In genomic region chr9:101449071-101449721, GRCh38 we compare ENCODE assay signal across 8 cellular contexts. TPM values are rescaled to one million over a fixed set of nuclear protein-coding genes. Genes with fewer than 3 reads are reported as not detected.
DNase-seq lines count a peak whose midpoint lies in the region; ATAC-seq and TF ChIP-seq lines count a peak whose summit lies in the region.

No MANE protein-coding gene starts in this region.

- peaks cover 18% of the 10 kb centered on the region for H3K27me3 Mint-ChIP-seq in IgD-negative memory B cell
- H3K27me3 Mint-ChIP-seq in natural killer cell (ENCODE audit: low read depth in 2 of 2): peaks cover 34 to 70% of the 10 kb centered on the region in 2 donors

- peaks cover 3 to 8% (median 4%) of the 10 kb centered on the region in 3 donors for H3K9me3 Mint-ChIP-seq in IgD-negative memory B cell
- H3K9me3 Mint-ChIP-seq in natural killer cell: no peaks in the 10 kb centered on the region

- no peak overlapping the region for H3K9ac ChIP-seq in stomach smooth muscle (ENCODE audit: low read length in 2 of 2)

- H3K36me3 ChIP-seq in DOHH2 (ENCODE audit: control insufficient read depth, low read length): no peaks in the 10 kb centered on the region
- H3K36me3 ChIP-seq in Panc1 (ENCODE audit: control insufficient read depth, insufficient read depth, low read length): no peaks in the 10 kb centered on the region
- no peaks in the 10 kb centered on the region for H3K36me3 ChIP-seq in stomach smooth muscle (ENCODE audit: control insufficient read depth in 2 of 2, insufficient read depth in 2 of 2, low read length in 2 of 2)

- H3K9me3 ChIP-seq in DOHH2 (ENCODE audit: control insufficient read depth, insufficient read depth, low read length) (peaks cover 8% of the 10 kb centered on the region), Panc1 (ENCODE audit: control insufficient read depth, insufficient read depth, low read depth, low read length) (no peaks in the 10 kb centered on the region), stomach smooth muscle (ENCODE audit: control insufficient read depth in 2 of 2, low read length in 2 of 2) (no peaks in the 10 kb centered on the region)

- intact Hi-C loops in Panc1 (cut with micrococcal nuclease; ENCODE audit: unreplicated experiment): loop anchor here (2.0 kb wide), 1 partner anchor 82 kb away; no protein-coding TSS in a partner anchor
- intact Hi-C loops in natural killer cell (cut with micrococcal nuclease): no loop called here

- no peak overlapping the region for H3K27ac ChIP-seq in DOHH2 (ENCODE audit: low read depth, low read length)
- H3K27ac ChIP-seq in Panc1 (ENCODE audit: low read length): no peak overlapping the region
- no peak overlapping the region for H3K27ac ChIP-seq in stomach smooth muscle (ENCODE audit: low read length)

- H3K4me1 ChIP-seq in DOHH2 (ENCODE audit: control insufficient read depth, low read length): peaks cover 12% of the 10 kb centered on the region
- no peaks in the 10 kb centered on the region for H3K4me1 ChIP-seq in Panc1 (ENCODE audit: control insufficient read depth, insufficient read depth, low read length)
- H3K4me1 ChIP-seq in stomach smooth muscle (ENCODE audit: control insufficient read depth, insufficient read depth, low read length): peaks cover 3% of the 10 kb centered on the region

- POLR2A ChIA-PET in Panc1 (lab: Charles Lee): no interaction called here

- H3K4me1 Mint-ChIP-seq in IgD-negative memory B cell (peaks cover 0 to 10% (median 2%) of the 10 kb centered on the region in 3 donors), natural killer cell (peaks cover 8% of the 10 kb centered on the region in 2 donors)

- H3K36me3 Mint-ChIP-seq in IgD-negative memory B cell (no peaks in the 10 kb centered on the region), natural killer cell (no peaks in the 10 kb centered on the region)

- H3K4me3 ChIP-seq in DOHH2 (ENCODE audit: low read length) (peak overlapping the region; percentile 74), Panc1 (ENCODE audit: low read depth in 2 of 2, low read length in 2 of 2) (peak overlapping the region; percentile 52 to 56), stomach smooth muscle (ENCODE audit: low read length in 2 of 2) (peak overlapping the region; percentile 70 to 76)

- H3K4me3 Mint-ChIP-seq in IgD-negative memory B cell: peak overlapping the region; percentile 61 to 93 (median 86)
- peak overlapping the region; percentile 76 for H3K4me3 Mint-ChIP-seq in natural killer cell

- peak; percentile 74 for TF ChIP-seq CTCF in DOHH2 (IDR thresholded peaks at IDR 0.05; ENCODE audit: low read depth, low read length, poor library complexity, severe bottlenecking)
- peak; percentile 93 for TF ChIP-seq CTCF in Panc1 (IDR thresholded peaks at IDR 0.05)
- peak; percentile 32 for TF ChIP-seq CTCF in natural killer cell (IDR thresholded peaks at IDR 0.05)

- CTCF ChIA-PET in Panc1 (lab: Charles Lee): interaction anchor here (0.6 to 1.6 kb wide), 7 partner anchors 10 to 84 kb away, joined by 3 to 10 read pairs (median 4); partner anchors contain the start of gene RNF20

- H3K79me2 ChIP-seq in DOHH2 (ENCODE audit: control insufficient read depth, low read length): no peaks in the 10 kb centered on the region

- H3K27me3 ChIP-seq in DOHH2 (ENCODE audit: control insufficient read depth, low read length): peaks cover 7% of the 10 kb centered on the region; the same call in 1 of the 2 replicates
- peaks cover 2% of the 10 kb centered on the region; the same call in 1 of the 2 replicates for H3K27me3 ChIP-seq in Panc1 (ENCODE audit: control insufficient read depth, insufficient read depth, low read length)
- H3K27me3 ChIP-seq in stomach smooth muscle (ENCODE audit: control insufficient read depth in 1 of 2, insufficient read depth in 2 of 2, low read length in 2 of 2): peaks cover 3 to 4% of the 10 kb centered on the region in 2 donors

- H4K20me1 ChIP-seq in DOHH2 (ENCODE audit: control insufficient read depth, insufficient read depth, low read depth, low read length): no peaks in the 10 kb centered on the region

- DNase-seq in Panc1 (ENCODE audit: low read depth, low spot score): peak; percentile 51
- peak; percentile 13 for DNase-seq in activated gamma-delta T cell (lab: John Stamatoyannopoulos, UW)
- peak; percentile 23 for DNase-seq in fibroblast of the conjunctiva (ENCODE audit: low read depth)
- peak; percentile 19 for DNase-seq in natural killer cell

- ATAC-seq in GM21723 (IDR thresholded peaks at IDR 0.05; ENCODE audit: unreplicated experiment): peak; percentile 97
- peak; percentile 100 for ATAC-seq in Panc1
- ATAC-seq in natural killer cell: peak; percentile 67 to 88 (median 78)

- H3K4me2 ChIP-seq in DOHH2 (ENCODE audit: low read length): peak overlapping the region; percentile 66

- 0 out of 2 replicates have a peak, but pooled peaks cover 4% of the 10 kb centered on the region for H3F3A ChIP-seq in DOHH2 (ENCODE audit: control insufficient read depth, insufficient read depth)

- H3K9me2 ChIP-seq in DOHH2 (replicated peaks; ENCODE audit: control insufficient read depth, low read length): no peaks in the 10 kb centered on the region

- in situ Hi-C loops in Panc1 (cut with HindIII; ENCODE audit: low pct_unique_long_range_greater_than_20kb, low sequenced_read_pairs): no loop called here

- BruUV-seq in Panc1 (replicated peaks; lab: Mats Ljungman, UMichigan): no TSS peak

- H3K27ac Mint-ChIP-seq in IgD-negative memory B cell (no peak overlapping the region), natural killer cell (no peak overlapping the region)

RNA-seq across cellular contexts. Expression of gene ALDOB, which starts 13.6 kb away (rescaled TPM):
- 0.31 TPM for polyA plus RNA-seq in IgD-negative memory B cell
- total RNA-seq in Panc1 (2021; ENCODE audit: unreplicated experiment): 0.67 TPM
- polyA plus RNA-seq in Panc1 (2012; ENCODE audit: insufficient read length): not detected
- total RNA-seq in natural killer cell: not detected

RNA-seq across cellular contexts. Expression of gene ZNF189, which starts 50.5 kb away (rescaled TPM):
- 3.8 TPM for polyA plus RNA-seq in IgD-negative memory B cell
- total RNA-seq in Panc1 (2021; ENCODE audit: unreplicated experiment) (7.0 TPM), natural killer cell (10 to 100 TPM in 1 of 3 donors, 1 to 10 TPM in 2; 6.7 to 11.3 (median 8.7) TPM)
- 4.4 TPM for polyA plus RNA-seq in Panc1 (2012; ENCODE audit: insufficient read length)

RNA-seq across cellular contexts. Expression of gene MRPL50, which starts 50.8 kb away (rescaled TPM):
- polyA plus RNA-seq in IgD-negative memory B cell: 14.4 TPM
- total RNA-seq in Panc1 (2021; ENCODE audit: unreplicated experiment) (7.2 TPM), natural killer cell (1 to 10 TPM; 4.4 to 5.9 (median 5.1) TPM)
- 3.8 TPM for polyA plus RNA-seq in Panc1 (2012; ENCODE audit: insufficient read length)

Comparison
In these comparisons a context has a peak if more than half of its experiments do, and no peak if none do; other contexts are left out.
1. CTCF ChIP-seq: peak in every context shown above with its lines; median percentile 93 in Panc1; 74 in DOHH2; 32 in natural killer cell.